In genomic region chr4:23631255-23631950, GRCh38 we compare ENCODE assay signal across 23 cellular contexts.
DNase-seq lines count a peak whose midpoint lies in the region; ATAC-seq and TF ChIP-seq lines count a peak whose summit lies in the region.
"Had no signal": no experiment of that assay in that cellular context is flagged by ENCODE, and none has a peak within 500 bp of the region (broad histone marks: within the 10 kb centered on the region; RNA-seq: fewer than 3 reads in every experiment).

No MANE protein-coding gene starts in this region.

- in situ Hi-C loops in KBM-7 (cut with MboI; ENCODE audit: low pct_unique_long_range_greater_than_20kb, low sequenced_read_pairs) = no loop called here

- WGBS in endodermal cell (ENCODE audit: insufficient coverage in 1 of 2, insufficient read length in 1 of 2), 2 experiments = 86 to 88% methylated on average over 1 to 4 of the region's 4 CpGs
- 62 to 73% methylated on average over 4 of the region's 4 CpGs for WGBS in gastroesophageal sphincter (ENCODE audit: low coverage in 1 of 2), 2 donors

- no peak overlapping the region for H3K4me3 Mint-ChIP-seq in endodermal cell
- H3K4me3 Mint-ChIP-seq: activated naive CD4-positive, alpha-beta T cell treated with anti-CD3 and anti-CD28 coated beads for 36 hours; mesothelial cell of epicardium had no signal

- H3K4me1 Mint-ChIP-seq in endodermal cell = peaks cover 14% of the 10 kb centered on the region

- H3K36me3 Mint-ChIP-seq in endodermal cell (ENCODE audit: low read depth) = no peaks in the 10 kb centered on the region
- H3K36me3 Mint-ChIP-seq: mesothelial cell of epicardium had no signal

- ATAC-seq in mucosa of descending colon = peak; percentile 66
- ATAC-seq in gastroesophageal sphincter = no peak

- H3K27me3 ChIP-seq in endodermal cell (ENCODE audit: control insufficient read depth, insufficient read depth, low read length, poor library complexity, severe bottlenecking) (no peaks in the 10 kb centered on the region), gastroesophageal sphincter (no peaks in the 10 kb centered on the region)
- H3K27me3 ChIP-seq: ascending aorta had no signal

- TF ChIP-seq EP300 in gastroesophageal sphincter (IDR thresholded peaks at IDR 0.05) = no peak

- TF ChIP-seq POLR2A in gastroesophageal sphincter (IDR thresholded peaks at IDR 0.05) = no peak

- H3K36me3 ChIP-seq in endodermal cell (ENCODE audit: control insufficient read depth, insufficient read depth, low read length) = no peaks in the 10 kb centered on the region
- H3K36me3 ChIP-seq in mucosa of descending colon (ENCODE audit: low read depth) = no peaks in the 10 kb centered on the region
- no peaks in the 10 kb centered on the region for H3K36me3 ChIP-seq in gastroesophageal sphincter
- H3K36me3 ChIP-seq: ascending aorta, WERI-Rb-1 had no signal

- intact Hi-C loops in mucosa of descending colon (cut with DNase I, micrococcal nuclease) = no loop called here

- peak; percentile 26 for DNase-seq in LNCaP clone FGC (ENCODE audit: low read depth)
- DNase-seq in endodermal cell = peak; percentile 39
- peak in 1 of 3 donors; percentile 16 for DNase-seq in mucosa of descending colon
- no peak for DNase-seq in medulla oblongata (ENCODE audit: extremely low spot score)
- no peak for DNase-seq in NCI-H748 treated with DMSO at 0.1 percent for 48 hours (lab: John Stamatoyannopoulos, UW)
- no peak for DNase-seq in KBM-7
- DNase-seq: ACHN; activated CD4-positive, alpha-beta T cell treated with anti-CD3 and anti-CD28 coated beads, Interleukin-2, amount 50 U/mL, for 4 hours; activated naive CD4-positive, alpha-beta T cell treated with anti-CD3 and anti-CD28 coated beads for 36 hours; activated T-cell treated with anti-CD3 and anti-CD28 coated beads, Interleukin-2, amount 50 U/mL, for 1 hour; DMS79; hippocampal formation; NCI-H1092; NCI-H82; retina; stimulated activated CD4-positive, alpha-beta T cell treated with anti-CD3 and anti-CD28 coated beads, Interleukin-12 subunit alpha, Interleukin-12 subunit beta, amount 100 ng/mL, for 4 hours; substantia nigra; T-helper 1 cell; WERI-Rb-1 had no signal

- H3K9me3 ChIP-seq in endodermal cell (ENCODE audit: control insufficient read depth, low read length) (no peaks in the 10 kb centered on the region), mucosa of descending colon (no peaks in the 10 kb centered on the region), gastroesophageal sphincter (no peaks in the 10 kb centered on the region)
- H3K9me3 ChIP-seq: ascending aorta had no signal

- H3K27ac Mint-ChIP-seq in endodermal cell = peak overlapping the region; percentile 19
- H3K27ac Mint-ChIP-seq: activated naive CD4-positive, alpha-beta T cell treated with anti-CD3 and anti-CD28 coated beads for 36 hours; mesothelial cell of epicardium had no signal

- H3K27ac ChIP-seq in C4-2B (peak overlapping the region; percentile 48; the same call in 1 of the 2 replicates), endodermal cell (ENCODE audit: low read depth, low read length) (no peak overlapping the region), gastroesophageal sphincter (no peak overlapping the region)
- H3K27ac ChIP-seq: ascending aorta, WERI-Rb-1 had no signal

- H3K9ac ChIP-seq in endodermal cell (ENCODE audit: extremely low read depth, low read length, poor library complexity, severe bottlenecking) = no peak overlapping the region

- TF ChIP-seq CTCF in C4-2B (conservative IDR thresholded peaks at IDR 0.05) = no peak
- no peak for TF ChIP-seq CTCF in LNCaP clone FGC (IDR thresholded peaks at IDR 0.05; ENCODE audit: control insufficient read depth, extremely low read depth, insufficient read depth)
- TF ChIP-seq CTCF in endodermal cell (conservative IDR thresholded peaks at IDR 0.05) = no peak
- TF ChIP-seq CTCF in mucosa of descending colon (IDR thresholded peaks at IDR 0.05) = no peak
- no peak for TF ChIP-seq CTCF in gastroesophageal sphincter (IDR thresholded peaks at IDR 0.05)

- no peaks in the 10 kb centered on the region for H3K27me3 Mint-ChIP-seq in endodermal cell (ENCODE audit: insufficient read depth)

- peaks cover 6% of the 10 kb centered on the region for H3K4me1 ChIP-seq in endodermal cell (ENCODE audit: control insufficient read depth, insufficient read depth, low read length)
- no peaks in the 10 kb centered on the region for H3K4me1 ChIP-seq in mucosa of descending colon (ENCODE audit: low read depth)
- H3K4me1 ChIP-seq in gastroesophageal sphincter = no peaks in the 10 kb centered on the region
- H3K4me1 ChIP-seq: ascending aorta had no signal

- H3K4me3 ChIP-seq in LNCaP clone FGC (ENCODE audit: low read depth, low read length) (no peak overlapping the region), endodermal cell (ENCODE audit: low read length) (no peak overlapping the region), mucosa of descending colon (no peak overlapping the region), gastroesophageal sphincter (no peak overlapping the region)
- H3K4me3 ChIP-seq: ascending aorta had no signal

- no peaks in the 10 kb centered on the region for H3K9me3 Mint-ChIP-seq in endodermal cell

Comparison
In these comparisons a context has a peak if more than half of its experiments do, and no peak if none do; other contexts are left out.
1. DNase-seq: peak in LNCaP clone FGC (single experiment) and endodermal cell (single experiment); none in medulla oblongata (single experiment), NCI-H748 treated with DMSO at 0.1 percent for 48 hours (single experiment) and KBM-7 (single experiment).